Comparison of ENCODE assay signal across 1 cellular context in the genomic region with DNA sequence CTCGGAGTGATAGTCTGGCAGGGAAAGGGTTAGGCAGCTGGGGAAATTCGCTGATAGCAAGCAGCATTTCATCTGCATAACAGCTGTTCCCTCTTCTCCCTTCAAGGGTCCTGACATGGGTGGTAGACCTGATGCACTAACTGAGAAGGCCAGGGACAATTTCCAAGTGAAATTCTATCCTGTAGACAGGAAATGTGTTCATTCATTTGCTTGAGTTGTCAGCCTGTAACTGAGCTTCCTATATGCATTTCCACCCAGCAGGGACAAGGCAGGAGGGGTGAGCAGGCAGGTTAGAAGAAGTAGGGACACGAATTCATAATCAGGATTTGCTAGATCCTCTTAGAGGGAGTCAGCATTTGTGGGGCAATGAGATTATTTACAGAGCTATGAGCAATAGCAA.
TF ChIP-seq lines count a peak whose summit lies in the region.

No MANE protein-coding gene starts in this region.

TF ChIP-seq in H1, 55 proteins besides CTCF, POLR2A, EP300 and RAD21 (continued from another document):
- TF ChIP-seq, protein P1, sequence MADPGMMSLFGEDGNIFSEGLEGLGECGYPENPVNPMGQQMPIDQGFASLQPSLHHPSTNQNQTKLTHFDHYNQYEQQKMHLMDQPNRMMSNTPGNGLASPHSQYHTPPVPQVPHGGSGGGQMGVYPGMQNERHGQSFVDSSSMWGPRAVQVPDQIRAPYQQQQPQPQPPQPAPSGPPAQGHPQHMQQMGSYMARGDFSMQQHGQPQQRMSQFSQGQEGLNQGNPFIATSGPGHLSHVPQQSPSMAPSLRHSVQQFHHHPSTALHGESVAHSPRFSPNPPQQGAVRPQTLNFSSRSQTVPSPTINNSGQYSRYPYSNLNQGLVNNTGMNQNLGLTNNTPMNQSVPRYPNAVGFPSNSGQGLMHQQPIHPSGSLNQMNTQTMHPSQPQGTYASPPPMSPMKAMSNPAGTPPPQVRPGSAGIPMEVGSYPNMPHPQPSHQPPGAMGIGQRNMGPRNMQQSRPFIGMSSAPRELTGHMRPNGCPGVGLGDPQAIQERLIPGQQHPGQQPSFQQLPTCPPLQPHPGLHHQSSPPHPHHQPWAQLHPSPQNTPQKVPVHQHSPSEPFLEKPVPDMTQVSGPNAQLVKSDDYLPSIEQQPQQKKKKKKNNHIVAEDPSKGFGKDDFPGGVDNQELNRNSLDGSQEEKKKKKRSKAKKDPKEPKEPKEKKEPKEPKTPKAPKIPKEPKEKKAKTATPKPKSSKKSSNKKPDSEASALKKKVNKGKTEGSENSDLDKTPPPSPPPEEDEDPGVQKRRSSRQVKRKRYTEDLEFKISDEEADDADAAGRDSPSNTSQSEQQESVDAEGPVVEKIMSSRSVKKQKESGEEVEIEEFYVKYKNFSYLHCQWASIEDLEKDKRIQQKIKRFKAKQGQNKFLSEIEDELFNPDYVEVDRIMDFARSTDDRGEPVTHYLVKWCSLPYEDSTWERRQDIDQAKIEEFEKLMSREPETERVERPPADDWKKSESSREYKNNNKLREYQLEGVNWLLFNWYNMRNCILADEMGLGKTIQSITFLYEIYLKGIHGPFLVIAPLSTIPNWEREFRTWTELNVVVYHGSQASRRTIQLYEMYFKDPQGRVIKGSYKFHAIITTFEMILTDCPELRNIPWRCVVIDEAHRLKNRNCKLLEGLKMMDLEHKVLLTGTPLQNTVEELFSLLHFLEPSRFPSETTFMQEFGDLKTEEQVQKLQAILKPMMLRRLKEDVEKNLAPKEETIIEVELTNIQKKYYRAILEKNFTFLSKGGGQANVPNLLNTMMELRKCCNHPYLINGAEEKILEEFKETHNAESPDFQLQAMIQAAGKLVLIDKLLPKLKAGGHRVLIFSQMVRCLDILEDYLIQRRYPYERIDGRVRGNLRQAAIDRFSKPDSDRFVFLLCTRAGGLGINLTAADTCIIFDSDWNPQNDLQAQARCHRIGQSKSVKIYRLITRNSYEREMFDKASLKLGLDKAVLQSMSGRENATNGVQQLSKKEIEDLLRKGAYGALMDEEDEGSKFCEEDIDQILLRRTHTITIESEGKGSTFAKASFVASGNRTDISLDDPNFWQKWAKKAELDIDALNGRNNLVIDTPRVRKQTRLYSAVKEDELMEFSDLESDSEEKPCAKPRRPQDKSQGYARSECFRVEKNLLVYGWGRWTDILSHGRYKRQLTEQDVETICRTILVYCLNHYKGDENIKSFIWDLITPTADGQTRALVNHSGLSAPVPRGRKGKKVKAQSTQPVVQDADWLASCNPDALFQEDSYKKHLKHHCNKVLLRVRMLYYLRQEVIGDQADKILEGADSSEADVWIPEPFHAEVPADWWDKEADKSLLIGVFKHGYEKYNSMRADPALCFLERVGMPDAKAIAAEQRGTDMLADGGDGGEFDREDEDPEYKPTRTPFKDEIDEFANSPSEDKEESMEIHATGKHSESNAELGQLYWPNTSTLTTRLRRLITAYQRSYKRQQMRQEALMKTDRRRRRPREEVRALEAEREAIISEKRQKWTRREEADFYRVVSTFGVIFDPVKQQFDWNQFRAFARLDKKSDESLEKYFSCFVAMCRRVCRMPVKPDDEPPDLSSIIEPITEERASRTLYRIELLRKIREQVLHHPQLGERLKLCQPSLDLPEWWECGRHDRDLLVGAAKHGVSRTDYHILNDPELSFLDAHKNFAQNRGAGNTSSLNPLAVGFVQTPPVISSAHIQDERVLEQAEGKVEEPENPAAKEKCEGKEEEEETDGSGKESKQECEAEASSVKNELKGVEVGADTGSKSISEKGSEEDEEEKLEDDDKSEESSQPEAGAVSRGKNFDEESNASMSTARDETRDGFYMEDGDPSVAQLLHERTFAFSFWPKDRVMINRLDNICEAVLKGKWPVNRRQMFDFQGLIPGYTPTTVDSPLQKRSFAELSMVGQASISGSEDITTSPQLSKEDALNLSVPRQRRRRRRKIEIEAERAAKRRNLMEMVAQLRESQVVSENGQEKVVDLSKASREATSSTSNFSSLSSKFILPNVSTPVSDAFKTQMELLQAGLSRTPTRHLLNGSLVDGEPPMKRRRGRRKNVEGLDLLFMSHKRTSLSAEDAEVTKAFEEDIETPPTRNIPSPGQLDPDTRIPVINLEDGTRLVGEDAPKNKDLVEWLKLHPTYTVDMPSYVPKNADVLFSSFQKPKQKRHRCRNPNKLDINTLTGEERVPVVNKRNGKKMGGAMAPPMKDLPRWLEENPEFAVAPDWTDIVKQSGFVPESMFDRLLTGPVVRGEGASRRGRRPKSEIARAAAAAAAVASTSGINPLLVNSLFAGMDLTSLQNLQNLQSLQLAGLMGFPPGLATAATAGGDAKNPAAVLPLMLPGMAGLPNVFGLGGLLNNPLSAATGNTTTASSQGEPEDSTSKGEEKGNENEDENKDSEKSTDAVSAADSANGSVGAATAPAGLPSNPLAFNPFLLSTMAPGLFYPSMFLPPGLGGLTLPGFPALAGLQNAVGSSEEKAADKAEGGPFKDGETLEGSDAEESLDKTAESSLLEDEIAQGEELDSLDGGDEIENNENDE (IDR thresholded peaks at IDR 0.05; ENCODE audit: insufficient replicate concordance, low read length), result no peak
- no peak for TF ChIP-seq CEBPB (IDR thresholded peaks at IDR 0.05; ENCODE audit: low read depth, low read length)
- TF ChIP-seq YY1 (IDR thresholded peaks at IDR 0.05; ENCODE audit: low read depth, low read length), result no peak
- TF ChIP-seq NANOG (IDR thresholded peaks at IDR 0.05; ENCODE audit: insufficient read depth, low read depth, low read length, poor library complexity, severe bottlenecking), result no peak
- TF ChIP-seq RFX5 (IDR thresholded peaks at IDR 0.05; ENCODE audit: borderline replicate concordance, low read depth, low read length), result no peak
- TF ChIP-seq BCL11A (IDR thresholded peaks at IDR 0.05; ENCODE audit: low read depth in 2 of 2, low read length in 2 of 2), result no peak
- TF ChIP-seq POLR2AphosphoS5 (IDR thresholded peaks at IDR 0.05; ENCODE audit: low read depth, low read length), result no peak
- no peak for TF ChIP-seq RBBP5 (IDR thresholded peaks at IDR 0.05; ENCODE audit: borderline replicate concordance, low read depth, low read length)
- TF ChIP-seq SUZ12 (IDR thresholded peaks at IDR 0.05; ENCODE audit: low read length), result no peak
- TF ChIP-seq RXRA (IDR thresholded peaks at IDR 0.05; ENCODE audit: insufficient read depth, low read depth, low read length), result no peak
- TF ChIP-seq, protein P2, sequence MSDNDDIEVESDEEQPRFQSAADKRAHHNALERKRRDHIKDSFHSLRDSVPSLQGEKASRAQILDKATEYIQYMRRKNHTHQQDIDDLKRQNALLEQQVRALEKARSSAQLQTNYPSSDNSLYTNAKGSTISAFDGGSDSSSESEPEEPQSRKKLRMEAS (IDR thresholded peaks at IDR 0.05), result no peak
- TF ChIP-seq, protein P3, sequence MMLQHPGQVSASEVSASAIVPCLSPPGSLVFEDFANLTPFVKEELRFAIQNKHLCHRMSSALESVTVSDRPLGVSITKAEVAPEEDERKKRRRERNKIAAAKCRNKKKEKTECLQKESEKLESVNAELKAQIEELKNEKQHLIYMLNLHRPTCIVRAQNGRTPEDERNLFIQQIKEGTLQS (IDR thresholded peaks at IDR 0.05; ENCODE audit: insufficient read depth, low read depth, low read length), result no peak
- TF ChIP-seq TEAD4 (IDR thresholded peaks at IDR 0.05; ENCODE audit: low read depth, low read length), result no peak
